In genomic region chr10:35335718-35336083, GRCh38 we compare ENCODE assay signal across 8 cellular contexts. TPM values are rescaled to one million over a fixed set of nuclear protein-coding genes. Genes with fewer than 3 reads are reported as not detected.
DNase-seq lines count a peak whose midpoint lies in the region; ATAC-seq, FAIRE-seq and TF ChIP-seq lines count a peak whose summit lies in the region.

No MANE protein-coding gene starts in this region.

- no peaks in the 10 kb centered on the region for H3K9me3 ChIP-seq in HUES48 (ENCODE audit: control insufficient read depth, insufficient read depth, low read length)
- no peaks in the 10 kb centered on the region for H3K9me3 ChIP-seq in gastrocnemius medialis

- H3K27me3 ChIP-seq in HUES48 (ENCODE audit: control insufficient read depth, insufficient read depth, low read length) (no peaks in the 10 kb centered on the region), gastrocnemius medialis (no peaks in the 10 kb centered on the region)

- DNase-seq in activated T-cell treated with anti-CD3 and anti-CD28 coated beads for 4 hours (peak; percentile 7), Right ventricle myocardium superior (peak; percentile 50), gastrocnemius medialis (peak in 1 of 2 donors; percentile 22), NCI-H526 treated with DMSO at 0.1 percent for 48 hours (lab: John Stamatoyannopoulos, UW) (no peak), D721Med (ENCODE audit: insufficient read length, low spot score) (no peak)
- DNase-seq in activated T-cell treated with anti-CD3 and anti-CD28 coated beads, Interleukin-2, amount 50 U/mL, for 1 hour: no peak
- DNase-seq in activated T-helper 1 cell treated with anti-CD3 and anti-CD28 coated beads, Interleukin-12 subunit alpha, Interleukin-12 subunit beta, Interleukin-2, Interleukin-4 antibody, amounts not matched to agents 30 ng/mL and 10 ng/mL and 1 ng/mL, durations not matched to agents 14 hours and 24 hours and 36 hours (ENCODE audit: low spot score): no peak

- no peak for FAIRE-seq in D721Med (lab: Jason Lieb, UNC)

- no peaks in the 10 kb centered on the region for H3K27me3 Mint-ChIP-seq in activated T-helper 1 cell treated with anti-CD3 and anti-CD28 coated beads, Interleukin-12 subunit alpha, Interleukin-12 subunit beta, Interleukin-2, Interleukin-4 antibody, amounts not matched to agents 30 ng/mL and 10 ng/mL and 1 ng/mL, durations not matched to agents 14 hours and 24 hours and 36 hours (ENCODE audit: insufficient read depth)

- intact Hi-C loops in activated T-helper 1 cell treated with anti-CD3 and anti-CD28 coated beads, Interleukin-12 subunit alpha, Interleukin-12 subunit beta, Interleukin-2, Interleukin-4 antibody, amounts not matched to agents 30 ng/mL and 10 ng/mL and 1 ng/mL, durations not matched to agents 14 hours and 24 hours and 36 hours (cut with micrococcal nuclease): loop anchor here (5.0 to 10.0 kb wide), 2 partner anchors 309 to 1213 kb away; partner anchors contain the start of gene FZD8
- intact Hi-C loops in Right ventricle myocardium superior (cut with DNase I) (loop anchor here (5.0 kb wide), 1 partner anchor 227 kb away; no protein-coding TSS in a partner anchor), gastrocnemius medialis (cut with DNase I; ENCODE audit: low total_unique reads) (loop anchor here (5.0 kb wide), 2 partner anchors 128 to 227 kb away; no protein-coding TSS in a partner anchor)

- peak overlapping the region; percentile 93 for H3K4me3 Mint-ChIP-seq in activated T-helper 1 cell treated with anti-CD3 and anti-CD28 coated beads, Interleukin-12 subunit alpha, Interleukin-12 subunit beta, Interleukin-2, Interleukin-4 antibody, amounts not matched to agents 30 ng/mL and 10 ng/mL and 1 ng/mL, durations not matched to agents 14 hours and 24 hours and 36 hours

- H3K36me3 ChIP-seq in HUES48 (ENCODE audit: control insufficient read depth, insufficient read depth, low read length) (peaks cover 17% of the 10 kb centered on the region), gastrocnemius medialis (no peaks in the 10 kb centered on the region)

- peaks cover 15% of the 10 kb centered on the region for H3K36me3 Mint-ChIP-seq in activated T-helper 1 cell treated with anti-CD3 and anti-CD28 coated beads, Interleukin-12 subunit alpha, Interleukin-12 subunit beta, Interleukin-2, Interleukin-4 antibody, amounts not matched to agents 30 ng/mL and 10 ng/mL and 1 ng/mL, durations not matched to agents 14 hours and 24 hours and 36 hours (ENCODE audit: low read depth)

- no peak for TF ChIP-seq CTCF in gastrocnemius medialis (IDR thresholded peaks at IDR 0.05 in 4 of 5, conservative IDR thresholded peaks at IDR 0.05 in 1 of 5)
- no peak for TF ChIP-seq CTCF in D721Med (IDR thresholded peaks at IDR 0.05; ENCODE audit: insufficient read depth, missing control alignments)

- H3K9me3 Mint-ChIP-seq in activated T-helper 1 cell treated with anti-CD3 and anti-CD28 coated beads, Interleukin-12 subunit alpha, Interleukin-12 subunit beta, Interleukin-2, Interleukin-4 antibody, amounts not matched to agents 30 ng/mL and 10 ng/mL and 1 ng/mL, durations not matched to agents 14 hours and 24 hours and 36 hours: no peaks in the 10 kb centered on the region

- peaks cover 74% of the 10 kb centered on the region for H3K4me1 Mint-ChIP-seq in activated T-helper 1 cell treated with anti-CD3 and anti-CD28 coated beads, Interleukin-12 subunit alpha, Interleukin-12 subunit beta, Interleukin-2, Interleukin-4 antibody, amounts not matched to agents 30 ng/mL and 10 ng/mL and 1 ng/mL, durations not matched to agents 14 hours and 24 hours and 36 hours (ENCODE audit: low read depth)

- H3K27ac ChIP-seq in HUES48 (ENCODE audit: low read depth, low read length): no peak overlapping the region
- H3K27ac ChIP-seq in gastrocnemius medialis: peak overlapping the region; percentile 87 to 98 (median 96)

- ATAC-seq in Right ventricle myocardium superior (ENCODE audit: poor library complexity): peak; percentile 11
- ATAC-seq in gastrocnemius medialis: peak in 1 of 2 donors; percentile 3

- TF ChIP-seq POLR2A in gastrocnemius medialis (IDR thresholded peaks at IDR 0.05): no peak

- peak overlapping the region; percentile 95 for H3K27ac Mint-ChIP-seq in activated T-helper 1 cell treated with anti-CD3 and anti-CD28 coated beads, Interleukin-12 subunit alpha, Interleukin-12 subunit beta, Interleukin-2, Interleukin-4 antibody, amounts not matched to agents 30 ng/mL and 10 ng/mL and 1 ng/mL, durations not matched to agents 14 hours and 24 hours and 36 hours

- in situ Hi-C loops in gastrocnemius medialis (cut with MboI; ENCODE audit: low sequenced_read_pairs in 4 of 4): loop anchor here in 2 of 4 donors (10.0 to 25.0 kb wide), 3 partner anchors 223 to 229 kb away; no protein-coding TSS in a partner anchor

- peak overlapping the region; percentile 88 for H3K4me3 ChIP-seq in HUES48 (ENCODE audit: low read depth, low read length)
- H3K4me3 ChIP-seq in gastrocnemius medialis: peak overlapping the region; percentile 89 to 98 (median 94)

- H3K9ac ChIP-seq in HUES48 (ENCODE audit: low read depth, low read length): peak overlapping the region; percentile 82

- peaks cover 17% of the 10 kb centered on the region for H3K4me1 ChIP-seq in HUES48 (ENCODE audit: control insufficient read depth, insufficient read depth, low read length)
- H3K4me1 ChIP-seq in gastrocnemius medialis: peaks cover 71 to 82% of the 10 kb centered on the region in 2 donors

RNA-seq across cellular contexts. Expression of gene CCNY, which starts 0.6 kb away (rescaled TPM):
- total RNA-seq in activated T-helper 1 cell treated with anti-CD3 and anti-CD28 coated beads, Interleukin-12 subunit alpha, Interleukin-12 subunit beta, Interleukin-2, Interleukin-4 antibody, amounts not matched to agents 30 ng/mL and 10 ng/mL and 1 ng/mL, durations not matched to agents 14 hours and 24 hours and 36 hours: 56.5 and 71.0 TPM in 2 replicates
- total RNA-seq in Right ventricle myocardium superior (92.7 TPM), gastrocnemius medialis (10 to 100 TPM; 23.9 to 68.1 (median 39.5) TPM)

Comparison
In these comparisons a context has a peak if more than half of its experiments do, and no peak if none do; other contexts are left out.
1. DNase-seq: peak in activated T-cell treated with anti-CD3 and anti-CD28 coated beads for 4 hours (single experiment) and Right ventricle myocardium superior (single experiment); none in activated T-cell treated with anti-CD3 and anti-CD28 coated beads, Interleukin-2, amount 50 U/mL, for 1 hour (single experiment), activated T-helper 1 cell treated with anti-CD3 and anti-CD28 coated beads, Interleukin-12 subunit alpha, Interleukin-12 subunit beta, Interleukin-2, Interleukin-4 antibody, amounts not matched to agents 30 ng/mL and 10 ng/mL and 1 ng/mL, durations not matched to agents 14 hours and 24 hours and 36 hours (single experiment), NCI-H526 treated with DMSO at 0.1 percent for 48 hours (single experiment) and D721Med (single experiment).